In the genomic region with DNA sequence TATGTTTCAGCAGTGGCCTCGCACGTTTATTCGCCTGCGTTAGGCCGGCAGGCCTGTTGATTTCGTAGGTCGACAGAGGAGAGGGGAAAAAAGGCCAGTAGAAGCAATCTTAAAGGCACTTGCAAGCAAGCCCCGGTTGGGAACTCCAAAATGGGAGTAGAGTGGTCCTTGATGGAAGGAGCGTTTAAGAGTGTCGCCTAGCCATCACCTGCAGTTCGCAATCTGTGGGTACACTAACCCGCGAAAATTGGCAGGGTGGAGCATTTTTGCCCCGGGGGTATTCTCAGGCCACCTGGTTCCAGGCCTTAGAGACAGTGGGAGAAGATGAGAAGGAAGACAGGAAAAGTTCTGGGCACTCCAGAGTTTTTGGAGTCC, we compare ENCODE assay signal across 8 cellular contexts.
DNase-seq lines count a peak whose midpoint lies in the region; ATAC-seq and TF ChIP-seq lines count a peak whose summit lies in the region.

No MANE protein-coding gene starts in this region.

- peak overlapping the region; percentile 100 for H3K27ac ChIP-seq in HUES6 (ENCODE audit: low read depth, low read length)

- H3K27me3 ChIP-seq in HUES6 (ENCODE audit: control insufficient read depth, insufficient read depth, low read length) (no peaks in the 10 kb centered on the region), mucosa of stomach (ENCODE audit: control insufficient read depth, insufficient read depth, low read length) (no peaks in the 10 kb centered on the region)

- no peak for ATAC-seq in HG03520 (IDR thresholded peaks at IDR 0.05; ENCODE audit: unreplicated experiment)
- ATAC-seq in HG03108 (IDR thresholded peaks at IDR 0.05; ENCODE audit: unreplicated experiment), result no peak

- H3K36me3 ChIP-seq in HUES6 (ENCODE audit: control insufficient read depth, insufficient read depth, low read length) (peaks cover 75% of the 10 kb centered on the region), mucosa of stomach (ENCODE audit: control insufficient read depth, insufficient read depth, low read length) (no peaks in the 10 kb centered on the region)

- TF ChIP-seq CTCF in AG09309 (IDR thresholded peaks at IDR 0.05; ENCODE audit: control insufficient read depth, insufficient read depth, low read depth, low read length, missing control alignments), result no peak
- no peak for TF ChIP-seq CTCF in cardiac fibroblast (IDR thresholded peaks at IDR 0.05; ENCODE audit: low read depth, low read length)

- DNase-seq in AG09309 (ENCODE audit: low read depth) (no peak), cardiac fibroblast (ENCODE audit: low read depth in 2 of 2) (peak in 1 of 2 donors; percentile 13), NCI-H187 (lab: John Stamatoyannopoulos, UW) (no peak), SHP77 treated with DMSO at 0.1 percent for 48 hours (lab: John Stamatoyannopoulos, UW) (no peak)

- H3K9me3 ChIP-seq in HUES6 (ENCODE audit: control insufficient read depth, insufficient read depth, low read depth, low read length) (no peaks in the 10 kb centered on the region), mucosa of stomach (ENCODE audit: control insufficient read depth, low read length) (no peaks in the 10 kb centered on the region)

- peak overlapping the region; percentile 99 for H3K9ac ChIP-seq in HUES6 (ENCODE audit: low read length)
- peak overlapping the region; percentile 98 for H3K9ac ChIP-seq in mucosa of stomach (ENCODE audit: low read length)

- peaks cover 28% of the 10 kb centered on the region for H3K4me1 ChIP-seq in HUES6 (ENCODE audit: control insufficient read depth, insufficient read depth, low read length)
- H3K4me1 ChIP-seq in mucosa of stomach (ENCODE audit: control insufficient read depth, insufficient read depth, low read length), result peaks cover 30% of the 10 kb centered on the region

- H3K4me3 ChIP-seq in AG09309 (ENCODE audit: control insufficient read depth, low read depth, low read length) (peak overlapping the region; percentile 86), HUES6 (ENCODE audit: low read depth, low read length) (peak overlapping the region; percentile 81), cardiac fibroblast (replicated peaks in 1 of 2; ENCODE audit: low read depth in 2 of 2, low read length in 2 of 2) (peak overlapping the region; percentile 84 to 88), mucosa of stomach (ENCODE audit: low read length) (peak overlapping the region; percentile 90)
